Comparison of ENCODE assay signal across 8 cellular contexts in genomic region chr2:121075006-121075545, GRCh38.
DNase-seq lines count a peak whose midpoint lies in the region; ATAC-seq and TF ChIP-seq lines count a peak whose summit lies in the region.

No MANE protein-coding gene starts in this region.

- DNase-seq in activated T-cell treated with anti-CD3 and anti-CD28 coated beads for 24 hours (ENCODE audit: low read depth) (peak; percentile 16), M059J (ENCODE audit: low read depth) (peak; percentile 94), SW480 (ENCODE audit: low spot score) (peak; percentile 95), fibroblast of pulmonary artery (ENCODE audit: low read depth) (peak; percentile 82), sciatic nerve (ENCODE audit: low spot score) (no peak), cerebellar nuclear complex (lab: John Stamatoyannopoulos, UW) (no peak), vagina (ENCODE audit: extremely low spot score in 2 of 2) (no peak)
- no peak for DNase-seq in activated T-cell treated with anti-CD3 and anti-CD28 coated beads, Interleukin-2, amount 50 U/mL, for 1 hour

- H3K27me3 ChIP-seq in vagina, result peaks cover 4% of the 10 kb centered on the region

- no peaks in the 10 kb centered on the region for H3K36me3 ChIP-seq in vagina

- no peaks in the 10 kb centered on the region for H3K9me3 ChIP-seq in vagina

- peaks cover 9% of the 10 kb centered on the region for H3K4me1 ChIP-seq in vagina

- H3K4me3 ChIP-seq in fibroblast of pulmonary artery (replicated peaks; ENCODE audit: low read depth, low read length) (peak overlapping the region; percentile 2), vagina (peak overlapping the region in 1 of 2 donors; percentile 1)

- H3K27ac ChIP-seq in vagina, result no peak overlapping the region

- peak; percentile 8 for ATAC-seq in sciatic nerve

- intact Hi-C loops in sciatic nerve (cut with DNase I) (loop anchor here (5.0 kb wide), 1 partner anchor 378 kb away; no protein-coding TSS in a partner anchor), vagina (cut with DNase I) (loop anchor here (10.0 kb wide), 1 partner anchor 210 kb away; no protein-coding TSS in a partner anchor)

- TF ChIP-seq CTCF in fibroblast of pulmonary artery (IDR thresholded peaks at IDR 0.05; ENCODE audit: low read length, missing control alignments) (no peak), vagina (IDR thresholded peaks at IDR 0.05) (no peak)

- peak in 1 of 2 donors; percentile 6 for TF ChIP-seq POLR2A in vagina (IDR thresholded peaks at IDR 0.05)

Comparison
In these comparisons a context has a peak if more than half of its experiments do, and no peak if none do; other contexts are left out.
1. DNase-seq: peak in activated T-cell treated with anti-CD3 and anti-CD28 coated beads for 24 hours (single experiment), M059J (single experiment), SW480 (single experiment) and fibroblast of pulmonary artery (single experiment); none in activated T-cell treated with anti-CD3 and anti-CD28 coated beads, Interleukin-2, amount 50 U/mL, for 1 hour (single experiment), sciatic nerve (single experiment), cerebellar nuclear complex (0 of 2) and vagina (0 of 2).